30 cellular contexts compared by ENCODE assay signal in genomic region chr11:13480198-13480597, GRCh38. TPM values are rescaled to one million over a fixed set of nuclear protein-coding genes. Genes with fewer than 3 reads are reported as not detected.
A peak's percentile ranks its signal among the peaks of the same experiment; 100 is the strongest.
DNase-seq lines count a peak whose midpoint lies in the region; ATAC-seq and TF ChIP-seq lines count a peak whose summit lies in the region.
"Had no signal": no experiment of that assay in that cellular context is flagged by ENCODE, and none has a peak within 500 bp of the region (broad histone marks: within the 10 kb centered on the region; RNA-seq: fewer than 3 reads in every experiment).

No MANE protein-coding gene starts in this region.

- no peaks in the 10 kb centered on the region for H3K4me1 Mint-ChIP-seq in stimulated activated effector memory CD8-positive, alpha-beta T cell treated with anti-CD3 and anti-CD28 coated beads, Interleukin-12 subunit alpha, Interleukin-12 subunit beta, amount 100 ng/mL, for 72 hours
- H3K4me1 Mint-ChIP-seq: CD8-positive, alpha-beta memory T cell; H9; nephron had no signal

- no peak overlapping the region for H3K4me3 ChIP-seq in PC-9
- H3K4me3 ChIP-seq: body of pancreas, dorsolateral prefrontal cortex, vagina had no signal

- BruUV-seq in PC-9 (replicated peaks; lab: Mats Ljungman, UMichigan) = no TSS peak

- H2AFZ ChIP-seq in PC-9 = no peak overlapping the region

- no peaks in the 10 kb centered on the region for H3K79me2 ChIP-seq in PC-9 (ENCODE audit: low read depth)

- no peaks in the 10 kb centered on the region for H3K27me3 ChIP-seq in PC-9 (ENCODE audit: insufficient read depth, low read depth)
- H3K27me3 ChIP-seq: body of pancreas, vagina had no signal

- POLR2A ChIA-PET in PC-9 (lab: Charles Lee; ENCODE audit: unreplicated experiment) = interaction anchor here (0.6 kb wide), 1 partner anchor 17 kb away, joined by 3 read pairs; the partner anchor contains the start of gene BTBD10

- no peaks in the 10 kb centered on the region for H3K9me2 ChIP-seq in PC-9 (ENCODE audit: insufficient read depth)

- H3K9me3 ChIP-seq in PC-9 (ENCODE audit: insufficient read depth, low read depth) = no peaks in the 10 kb centered on the region
- H3K9me3 ChIP-seq: body of pancreas, vagina had no signal

- peak overlapping the region; percentile 23; the same call in 1 of the 2 replicates for H3K4me2 ChIP-seq in PC-9
- H3K4me2 ChIP-seq: KMS-11 had no signal

- H3K36me3 Mint-ChIP-seq in stimulated activated effector memory CD8-positive, alpha-beta T cell treated with anti-CD3 and anti-CD28 coated beads, Interleukin-12 subunit alpha, Interleukin-12 subunit beta, amount 100 ng/mL, for 72 hours = no peaks in the 10 kb centered on the region
- H3K36me3 Mint-ChIP-seq: CD8-positive, alpha-beta memory T cell had no signal

- no peaks in the 10 kb centered on the region for H4K20me1 ChIP-seq in PC-9 (ENCODE audit: insufficient read depth)

- ATAC-seq in left lobe of liver (peak; percentile 57), GM18498 (IDR thresholded peaks at IDR 0.05; ENCODE audit: unreplicated experiment) (no peak)
- no peak for ATAC-seq in stimulated activated effector memory CD8-positive, alpha-beta T cell treated with anti-CD3 and anti-CD28 coated beads, Interleukin-12 subunit alpha, Interleukin-12 subunit beta, amount 100 ng/mL, for 72 hours
- ATAC-seq: body of pancreas had no signal

- CTCF ChIA-PET in PC-9 (lab: Charles Lee) = no interaction called here

- no peaks in the 10 kb centered on the region for H3K4me1 ChIP-seq in PC-9 (replicated peaks; ENCODE audit: insufficient read depth)
- H3K4me1 ChIP-seq: body of pancreas, vagina had no signal

- H3K4me3 Mint-ChIP-seq in stimulated activated effector memory CD8-positive, alpha-beta T cell treated with anti-CD3 and anti-CD28 coated beads, Interleukin-12 subunit alpha, Interleukin-12 subunit beta, amount 100 ng/mL, for 72 hours = no peak overlapping the region
- H3K4me3 Mint-ChIP-seq: CD8-positive, alpha-beta memory T cell; H9; nephron; stimulated activated naive CD8-positive, alpha-beta T cell treated with anti-CD3 and anti-CD28 coated beads, Interleukin-15, Interleukin-2, amounts not matched to agents 100 ng/mL and 50 ng/mL, for 24 hours had no signal

- H3K9me3 Mint-ChIP-seq in stimulated activated effector memory CD8-positive, alpha-beta T cell treated with anti-CD3 and anti-CD28 coated beads, Interleukin-12 subunit alpha, Interleukin-12 subunit beta, amount 100 ng/mL, for 72 hours = no peaks in the 10 kb centered on the region
- H3K9me3 Mint-ChIP-seq: stimulated activated naive CD8-positive, alpha-beta T cell treated with anti-CD3 and anti-CD28 coated beads, Interleukin-15, Interleukin-2, amounts not matched to agents 100 ng/mL and 50 ng/mL, for 24 hours had no signal

- no peaks in the 10 kb centered on the region for H3F3A ChIP-seq in PC-9 (ENCODE audit: insufficient read depth, low read depth)

- intact Hi-C loops in PC-9 (cut with micrococcal nuclease; ENCODE audit: unreplicated experiment) = no loop called here

- no peaks in the 10 kb centered on the region for H3K36me3 ChIP-seq in PC-9 (ENCODE audit: low read depth)
- H3K36me3 ChIP-seq: vagina had no signal

- H3K27ac ChIP-seq in PC-9 = no peak overlapping the region
- H3K27ac ChIP-seq: body of pancreas, dorsolateral prefrontal cortex, KMS-11, vagina had no signal

- no peak; the same call in 1 of the 2 replicates for TF ChIP-seq CTCF in PC-9 (conservative IDR thresholded peaks at IDR 0.05)

- H3K27ac Mint-ChIP-seq in stimulated activated effector memory CD8-positive, alpha-beta T cell treated with anti-CD3 and anti-CD28 coated beads, Interleukin-12 subunit alpha, Interleukin-12 subunit beta, amount 100 ng/mL, for 72 hours = no peak overlapping the region
- H3K27ac Mint-ChIP-seq: CD8-positive, alpha-beta memory T cell; H9; nephron; stimulated activated naive CD8-positive, alpha-beta T cell treated with anti-CD3 and anti-CD28 coated beads, Interleukin-15, Interleukin-2, amounts not matched to agents 100 ng/mL and 50 ng/mL, for 24 hours had no signal

- DNase-seq in NCI-H1417 (lab: John Stamatoyannopoulos, UW) (peak; percentile 4 to 7 (median 5)), NCI-H1417 treated with DMSO at 0.1 percent for 48 hours (lab: John Stamatoyannopoulos, UW) (no peak), LoVo (ENCODE audit: low spot score) (peak; percentile 54), PC-9 (peak in 1 of 2 experiments; percentile 21), left lobe of liver (ENCODE audit: low spot score) (no peak), mesenteric fat pad (ENCODE audit: low spot score) (no peak)
- no peak for DNase-seq in stimulated activated effector memory CD8-positive, alpha-beta T cell treated with anti-CD3 and anti-CD28 coated beads, Interleukin-12 subunit alpha, Interleukin-12 subunit beta, amount 100 ng/mL, for 72 hours (ENCODE audit: low spot score in 2 of 2)
- DNase-seq: activated CD4-positive, alpha-beta T cell treated with anti-CD3 and anti-CD28 coated beads, Interleukin-2, amount 50 U/mL, for 1 hour; activated naive CD4-positive, alpha-beta T cell treated with Interleukin-2 at 50 U/mL for 16 hours; body of pancreas; CD8-positive, alpha-beta memory T cell; cerebellar nuclear complex; DMS79 treated with DMSO at 0.1 percent for 48 hours; dorsolateral prefrontal cortex; GF-D8; H9; MV-4-11; NCI-H345; NK-92 treated with Interleukin-12 subunit alpha and Interleukin-12 subunit beta, amount 100 ng/mL, for 24 hours; SHP77; T1000 had no signal

RNA-seq across cellular contexts. Expression of gene PTH, which starts 15.6 kb away (rescaled TPM):
- total RNA-seq in PC-9 (2021) (not detected in 2 replicates), left lobe of liver (not detected), mesenteric fat pad (not detected)
- total RNA-seq: body of pancreas; CD8-positive, alpha-beta memory T cell; dorsolateral prefrontal cortex; H9; liver; mononuclear cell; osteoblast; skeletal muscle tissue; vagina had no signal

RNA-seq across cellular contexts. Expression of gene BTBD10, which starts 17.2 kb away (rescaled TPM):
- 16.5 and 22.0 TPM in 2 replicates for total RNA-seq in PC-9 (2021)
- 4.7 TPM for total RNA-seq in left lobe of liver
- 23.2 TPM for total RNA-seq in mesenteric fat pad

Comparison
In these comparisons a context has a peak if more than half of its experiments do, and no peak if none do; other contexts are left out.
1. DNase-seq: peak in NCI-H1417 (3 of 3) and LoVo (single experiment); none in NCI-H1417 treated with DMSO at 0.1 percent for 48 hours (single experiment), left lobe of liver (single experiment), stimulated activated effector memory CD8-positive, alpha-beta T cell treated with anti-CD3 and anti-CD28 coated beads, Interleukin-12 subunit alpha, Interleukin-12 subunit beta, amount 100 ng/mL, for 72 hours (0 of 2) and mesenteric fat pad (single experiment).